ENCODE assay signal across 2 cellular contexts in the genomic region with DNA sequence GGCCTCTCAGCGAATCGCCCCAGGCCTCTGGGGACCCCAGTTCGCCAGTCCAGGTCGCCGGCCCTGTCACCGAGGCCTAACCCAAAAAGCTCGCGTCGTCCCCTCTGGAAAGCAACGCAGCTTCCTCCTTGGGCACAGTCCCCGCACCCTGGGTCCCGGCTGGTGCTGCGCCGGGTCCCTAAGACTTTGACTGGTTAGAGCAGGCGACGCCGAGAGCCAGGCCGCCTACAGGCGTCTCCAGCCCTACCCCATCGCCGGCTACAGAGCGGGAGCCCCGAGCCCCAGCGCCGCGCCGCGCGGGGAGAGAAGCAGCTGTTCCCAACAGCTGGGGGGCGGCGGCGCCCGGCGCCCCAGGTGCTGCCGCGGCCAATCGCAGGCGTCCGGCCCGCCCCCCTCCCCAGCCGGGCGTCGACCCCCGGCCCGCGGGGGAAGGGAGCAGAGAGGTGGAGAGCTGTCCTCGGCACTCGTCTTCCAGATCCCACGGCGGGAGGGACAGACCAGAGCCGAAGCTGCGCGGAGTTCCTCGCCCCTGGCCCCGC.
TF ChIP-seq lines count a peak whose summit lies in the region.

No MANE protein-coding gene starts in this region.

TF ChIP-seq in H1, 55 proteins besides CTCF, POLR2A, EP300 and RAD21:
- TF ChIP-seq SUZ12 (IDR thresholded peaks at IDR 0.05; ENCODE audit: low read length) (no peak; the same call in 1 of the 2 replicates), TCF12 (IDR thresholded peaks at IDR 0.05; ENCODE audit: low read depth, low read length) (peak; percentile 53; the same call in 1 of the 2 replicates), ATF2 (IDR thresholded peaks at IDR 0.05; ENCODE audit: low read length) (no peak), EZH2 (IDR thresholded peaks at IDR 0.05; ENCODE audit: low read depth, low read length, severe bottlenecking) (peak; percentile 1), USF2 (IDR thresholded peaks at IDR 0.05; ENCODE audit: low read length) (no peak), YY1 (IDR thresholded peaks at IDR 0.05; ENCODE audit: low read depth, low read length) (no peak), TAF1 (IDR thresholded peaks at IDR 0.05; ENCODE audit: low read depth, low read length) (peak; percentile 38; the same call in 1 of the 2 replicates), PHF8 (conservative IDR thresholded peaks at IDR 0.05; ENCODE audit: low read depth, low read length) (no peak), SRF (IDR thresholded peaks at IDR 0.05; ENCODE audit: low read depth, low read length) (no peak), CEBPB (IDR thresholded peaks at IDR 0.05; ENCODE audit: low read depth, low read length) (no peak), GABPA (IDR thresholded peaks at IDR 0.05; ENCODE audit: borderline replicate concordance, insufficient read depth, low read length) (no peak), E2F6 (IDR thresholded peaks at IDR 0.05) (no peak; the same call in 1 of the 2 replicates), BCL11A (IDR thresholded peaks at IDR 0.05; ENCODE audit: low read depth in 2 of 2, low read length in 2 of 2) (no peak), KDM4A (IDR thresholded peaks at IDR 0.05; ENCODE audit: low read depth, low read length, severe bottlenecking) (peak; percentile 16), TAF7 (optimal IDR thresholded peaks at IDR 0.05; ENCODE audit: borderline replicate concordance, low read depth, low read length) (no peak), NRF1 (IDR thresholded peaks at IDR 0.05; ENCODE audit: low read depth, low read length) (no peak), SP2 (IDR thresholded peaks at IDR 0.05; ENCODE audit: low read length) (no peak), TEAD4 (IDR thresholded peaks at IDR 0.05; ENCODE audit: low read depth, low read length) (no peak), CHD2 (IDR thresholded peaks at IDR 0.05; ENCODE audit: low read length) (no peak), NANOG (IDR thresholded peaks at IDR 0.05; ENCODE audit: insufficient read depth, low read depth, low read length, poor library complexity, severe bottlenecking) (no peak), BACH1 (IDR thresholded peaks at IDR 0.05; ENCODE audit: low read length) (no peak), CHD1 (IDR thresholded peaks at IDR 0.05; ENCODE audit: low read depth, low read length) (no peak), GTF2F1 (IDR thresholded peaks at IDR 0.05; ENCODE audit: borderline replicate concordance, low read depth, low read length) (no peak), CREB1 (IDR thresholded peaks at IDR 0.05) (no peak), BRCA1 (IDR thresholded peaks at IDR 0.05; ENCODE audit: low read depth, low read length) (no peak), RFX5 (IDR thresholded peaks at IDR 0.05; ENCODE audit: borderline replicate concordance, low read depth, low read length) (no peak)

TF ChIP-seq in HEK293T, 16 proteins besides CTCF, POLR2A, EP300 and RAD21:
- TF ChIP-seq HDGF (IDR thresholded peaks at IDR 0.05; ENCODE audit: borderline replicate concordance) (no peak), PKNOX1 (IDR thresholded peaks at IDR 0.05) (no peak), BHLHE40 (IDR thresholded peaks at IDR 0.05; ENCODE audit: borderline replicate concordance) (no peak)
